ENCODE assay signal across 16 cellular contexts in genomic region chr14:64790478-64790877, GRCh38.
"Had no signal": no experiment of that assay in that cellular context is flagged by ENCODE, and none has a peak within 500 bp of the region (broad histone marks: within the 10 kb centered on the region; RNA-seq: fewer than 3 reads in every experiment).

No MANE protein-coding gene starts in this region.

- H3K36me3 ChIP-seq: lower lobe of right lung, neutrophil, spleen, tibial nerve had no signal

- H3K27me3 ChIP-seq: esophagus muscularis mucosa, neutrophil, spleen, tibial nerve had no signal

- FAIRE-seq: colon, kidney had no signal

- H3K4me1 ChIP-seq: lower lobe of right lung, tibial nerve had no signal

- DNase-seq: effector memory CD8-positive, alpha-beta T cell; kidney; left cardiac atrium; left ventricle myocardium inferior; lower lobe of right lung; mesenchymal stem cell; naive B cell; spleen; stimulated activated CD4-positive, alpha-beta T cell treated with anti-CD3 and anti-CD28 coated beads, Interleukin-15, amount 100 ng/mL, for 24 hours; stimulated activated CD4-positive, alpha-beta T cell treated with anti-CD3 and anti-CD28 coated beads, Interleukin-1b, Interleukin-23, amount 100 ng/mL, for 48 hours; stimulated activated CD4-positive, alpha-beta T cell treated with anti-CD3 and anti-CD28 coated beads, Interleukin-4, amount 100 ng/mL, for 24 hours had no signal

- H3K27ac ChIP-seq: epithelial cell of prostate, esophagus muscularis mucosa, left ventricle myocardium inferior, lower lobe of right lung, neutrophil, tibial nerve had no signal

- H3K4me3 ChIP-seq: esophagus muscularis mucosa, left ventricle myocardium inferior, lower lobe of right lung, spleen, tibial nerve had no signal

- H3K9me3 ChIP-seq: esophagus muscularis mucosa, left ventricle myocardium inferior, lower lobe of right lung, neutrophil, spleen, tibial nerve had no signal
